8 cellular contexts compared by ENCODE assay signal in genomic region chr2:161090401-161090800, GRCh38.
DNase-seq lines count a peak whose midpoint lies in the region; ATAC-seq and TF ChIP-seq lines count a peak whose summit lies in the region.

No MANE protein-coding gene starts in this region.

- DNase-seq in GM13977 (ENCODE audit: low spot score) (peak; percentile 7), T-helper 17 cell (peak in 1 of 3 donors; percentile 5), iPS-NIHi11 (ENCODE audit: low spot score) (peak; percentile 13), NCI-H69 (lab: John Stamatoyannopoulos, UW) (no peak), NCI-H748 (lab: John Stamatoyannopoulos, UW; ENCODE audit: unreplicated experiment) (no peak), SJCRH30 (no peak), COLO668 (lab: John Stamatoyannopoulos, UW; ENCODE audit: unreplicated experiment) (no peak)

- peak overlapping the region; percentile 74 for H3K27ac Mint-ChIP-seq in T-helper 17 cell

- H3K27me3 ChIP-seq in SJCRH30 = no peaks in the 10 kb centered on the region

- H3K4me1 Mint-ChIP-seq in T-helper 17 cell = peaks cover 31% of the 10 kb centered on the region

- no peaks in the 10 kb centered on the region for H3K36me3 Mint-ChIP-seq in T-helper 17 cell (ENCODE audit: low read depth)

- peak overlapping the region; percentile 62 for H3K4me3 Mint-ChIP-seq in T-helper 17 cell

- in situ Hi-C loops in GM13977 (cut with MboI; ENCODE audit: low pct_unique_long_range_greater_than_20kb, low sequenced_read_pairs, unreplicated experiment) = no loop called here

- H3K36me3 ChIP-seq in SJCRH30 = no peaks in the 10 kb centered on the region

- no peak for TF ChIP-seq CTCF in GM13977 (IDR thresholded peaks at IDR 0.05; ENCODE audit: extremely low read depth, insufficient read depth, missing control alignments)

- no peaks in the 10 kb centered on the region for H3K27me3 Mint-ChIP-seq in T-helper 17 cell

- ATAC-seq in HG02642 (IDR thresholded peaks at IDR 0.05; ENCODE audit: poor library complexity, unreplicated experiment) (peak; percentile 55), T-helper 17 cell (peak; percentile 86)

- H3K4me3 ChIP-seq in SJCRH30 = no peak overlapping the region

- no peak overlapping the region for H3K27ac ChIP-seq in SJCRH30

- H3K9me3 ChIP-seq in T-helper 17 cell (ENCODE audit: control insufficient read depth, low read length, poor library complexity, severe bottlenecking) (no peaks in the 10 kb centered on the region), SJCRH30 (replicated peaks) (no peaks in the 10 kb centered on the region)

- H3K4me1 ChIP-seq in SJCRH30 = no peaks in the 10 kb centered on the region

Comparison
In these comparisons a context has a peak if more than half of its experiments do, and no peak if none do; other contexts are left out.
1. DNase-seq: peak in GM13977 (single experiment) and iPS-NIHi11 (single experiment); none in NCI-H69 (single experiment), NCI-H748 (single experiment), SJCRH30 (0 of 2) and COLO668 (single experiment).